Comparison of ENCODE assay signal across 10 cellular contexts in the genomic region with DNA sequence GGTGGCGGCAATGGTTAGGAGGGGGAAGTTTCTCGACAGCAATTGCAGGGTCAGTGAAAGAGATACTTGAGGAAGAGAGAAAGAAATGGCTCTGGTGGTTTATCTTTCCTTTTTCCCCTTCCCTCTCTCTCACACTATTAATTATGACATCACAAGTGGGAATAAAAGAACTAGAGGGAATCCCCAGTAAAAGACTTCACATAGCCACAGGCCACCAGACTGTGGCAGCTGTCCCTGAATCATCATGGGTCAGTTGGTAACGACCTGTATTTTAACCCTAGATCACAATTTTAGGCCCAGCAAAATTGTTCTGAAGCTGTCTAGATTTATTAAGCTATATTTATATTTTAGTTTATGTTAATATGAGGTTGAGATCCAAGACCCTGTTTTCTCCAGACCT. TPM values are rescaled to one million over a fixed set of nuclear protein-coding genes. Genes with fewer than 3 reads are reported as not detected.
DNase-seq lines count a peak whose midpoint lies in the region; TF ChIP-seq lines count a peak whose summit lies in the region.
"Had no signal": no experiment of that assay in that cellular context is flagged by ENCODE, and none has a peak within 500 bp of the region (broad histone marks: within the 10 kb centered on the region; RNA-seq: fewer than 3 reads in every experiment).

No MANE protein-coding gene starts in this region.

- H3K9me3 Mint-ChIP-seq in activated naive CD8-positive, alpha-beta T cell (ENCODE audit: low read depth) = no peaks in the 10 kb centered on the region
- no peaks in the 10 kb centered on the region for H3K9me3 Mint-ChIP-seq in mesothelial cell of epicardium

- H3K4me3 Mint-ChIP-seq in activated naive CD8-positive, alpha-beta T cell = peak overlapping the region; percentile 44
- H3K4me3 Mint-ChIP-seq in mesothelial cell of epicardium = no peak overlapping the region

- intact Hi-C loops in lower leg skin (cut with DNase I; ENCODE audit: low total_unique reads) = no loop called here

- peaks cover 1% of the 10 kb centered on the region for H3K79me1 ChIP-seq in mesenchymal stem cell (replicated peaks; ENCODE audit: low read length, poor library complexity, severe bottlenecking)

- no peak overlapping the region for H2BK120ac ChIP-seq in mesenchymal stem cell (ENCODE audit: low read depth, low read length)

- peak overlapping the region; percentile 21 for H3K4me2 ChIP-seq in mesenchymal stem cell (ENCODE audit: low read length, poor library complexity, severe bottlenecking)

- no peak overlapping the region for H3K23ac ChIP-seq in mesenchymal stem cell (ENCODE audit: low read length in 2 of 2)

- H2BK12ac ChIP-seq in mesenchymal stem cell (ENCODE audit: low read length in 2 of 2) = no peak overlapping the region

- TF ChIP-seq CTCF in suprapubic skin (IDR thresholded peaks at IDR 0.05) (no peak), mesothelial cell of epicardium (IDR thresholded peaks at IDR 0.05; ENCODE audit: unreplicated experiment) (no peak), lower leg skin (IDR thresholded peaks at IDR 0.05) (no peak)

- H3K4ac ChIP-seq in mesenchymal stem cell (ENCODE audit: low read depth in 1 of 2, low read length in 2 of 2) = no peak overlapping the region

- no peak overlapping the region for H2AFZ ChIP-seq in mesenchymal stem cell (ENCODE audit: low read depth, low read length)

- H3K27ac Mint-ChIP-seq in activated naive CD8-positive, alpha-beta T cell = peak overlapping the region; percentile 89
- H3K27ac Mint-ChIP-seq in mesothelial cell of epicardium = no peak overlapping the region

- no peak overlapping the region for H3K18ac ChIP-seq in mesenchymal stem cell (ENCODE audit: low read depth in 1 of 2, low read length in 2 of 2)

- no peak overlapping the region for H4K91ac ChIP-seq in mesenchymal stem cell (ENCODE audit: low read length)

- no peaks in the 10 kb centered on the region for H3K27me3 ChIP-seq in mesenchymal stem cell (ENCODE audit: control insufficient read depth in 1 of 2, insufficient read depth in 1 of 2, low read length in 2 of 2)
- H3K27me3 ChIP-seq in suprapubic skin = no peaks in the 10 kb centered on the region

- peaks cover 81% of the 10 kb centered on the region for H3K4me1 Mint-ChIP-seq in activated naive CD8-positive, alpha-beta T cell (ENCODE audit: low read depth)
- peaks cover 19% of the 10 kb centered on the region for H3K4me1 Mint-ChIP-seq in mesothelial cell of epicardium

- H3K9me3 ChIP-seq in mesenchymal stem cell (ENCODE audit: control insufficient read depth, low read length) (no peaks in the 10 kb centered on the region), suprapubic skin (no peaks in the 10 kb centered on the region)

- TF ChIP-seq EP300 in suprapubic skin (IDR thresholded peaks at IDR 0.05) = no peak

- peaks cover 10% of the 10 kb centered on the region for H3K4me1 ChIP-seq in mesenchymal stem cell (ENCODE audit: control insufficient read depth, insufficient read depth, low read depth, low read length)
- peaks cover 62% of the 10 kb centered on the region for H3K4me1 ChIP-seq in suprapubic skin

- TF ChIP-seq POLR2A in suprapubic skin (IDR thresholded peaks at IDR 0.05) (no peak), lower leg skin (IDR thresholded peaks at IDR 0.05) (no peak)

- DNase-seq in LHCN-M2 (ENCODE audit: low read depth) (peak; percentile 72), mesenchymal stem cell (peak; percentile 54), suprapubic skin (ENCODE audit: low spot score in 2 of 2) (no peak), mesothelial cell of epicardium (ENCODE audit: low spot score in 2 of 2, unreplicated experiment in 2 of 2) (no peak), epidermal melanocyte (ENCODE audit: insufficient read length, low spot score) (no peak), lower leg skin (ENCODE audit: low spot score in 2 of 2) (no peak)
- DNase-seq: left cardiac atrium; NCI-H146; stimulated activated CD4-positive, alpha-beta T cell treated with anti-CD3 and anti-CD28 coated beads, Interleukin-2, amount 100 ng/mL, for 24 hours had no signal

- no peak overlapping the region for H3K4me3 ChIP-seq in mesenchymal stem cell (ENCODE audit: insufficient read depth in 1 of 2, low read depth in 1 of 2, low read length in 2 of 2)
- no peak overlapping the region for H3K4me3 ChIP-seq in suprapubic skin
- no peak overlapping the region for H3K4me3 ChIP-seq in lower leg skin (ENCODE audit: low read depth, poor library complexity, severe bottlenecking)

- no peak overlapping the region for H2BK15ac ChIP-seq in mesenchymal stem cell (ENCODE audit: low read depth, poor library complexity, severe bottlenecking)

- H3K36me3 ChIP-seq in mesenchymal stem cell (ENCODE audit: control insufficient read depth in 1 of 2, insufficient read depth in 2 of 2, low read depth in 1 of 2, low read length in 2 of 2) (peaks cover 0 to 16% of the 10 kb centered on the region in 2 experiments), suprapubic skin (no peaks in the 10 kb centered on the region)

- no peak overlapping the region for H4K8ac ChIP-seq in mesenchymal stem cell (ENCODE audit: low read length)

- H2AK5ac ChIP-seq in mesenchymal stem cell (ENCODE audit: low read length, severe bottlenecking) = peak overlapping the region; percentile 86

- H3K9ac ChIP-seq in mesenchymal stem cell (ENCODE audit: low read length) = peak overlapping the region; percentile 71

- WGBS in mesenchymal stem cell = 100% methylated on average over 2 of the region's 3 CpGs
- 68% methylated on average over 3 of the region's 3 CpGs for WGBS in suprapubic skin
- WGBS in lower leg skin, 2 donors = 59 to 65% methylated on average over 3 of the region's 3 CpGs

- no peak overlapping the region for H3K14ac ChIP-seq in mesenchymal stem cell (ENCODE audit: low read length in 2 of 2)

- H3K36me3 Mint-ChIP-seq in activated naive CD8-positive, alpha-beta T cell = peaks cover 14% of the 10 kb centered on the region
- H3K36me3 Mint-ChIP-seq in mesothelial cell of epicardium = peaks cover 5% of the 10 kb centered on the region

- no peaks in the 10 kb centered on the region for H3K27me3 Mint-ChIP-seq in activated naive CD8-positive, alpha-beta T cell
- H3K27me3 Mint-ChIP-seq in mesothelial cell of epicardium (ENCODE audit: low read depth) = no peaks in the 10 kb centered on the region

- no peak overlapping the region for H2BK5ac ChIP-seq in mesenchymal stem cell (ENCODE audit: low read depth, low read length, poor library complexity, severe bottlenecking)

- H3K27ac ChIP-seq in mesenchymal stem cell (ENCODE audit: low read length, poor library complexity, severe bottlenecking) (peak overlapping the region; percentile 29), suprapubic skin (peak overlapping the region; percentile 47)

RNA-seq across cellular contexts. Expression of gene MBNL1, which starts 40.3 kb away (rescaled TPM):
- total RNA-seq in LHCN-M2 (2014; rRNA removed) (124 and 149 TPM in 2 replicates), suprapubic skin (100 to 1,000 TPM; 258 to 478 (median 320) TPM), mesothelial cell of epicardium (67.8 to 74.8 TPM (median 72.9 TPM) in 3 replicates), lower leg skin (100 to 1,000 TPM; 152 to 286 (median 228) TPM)
- 25.7 TPM for polyA plus RNA-seq in LHCN-M2 (2012)
- polyA plus RNA-seq in mesenchymal stem cell (2013, experiment 1 of 2) = 85.7 TPM
- 85.2 TPM for polyA plus RNA-seq in mesenchymal stem cell (2013, experiment 2 of 2)

Comparison
In these comparisons a context has a peak if more than half of its experiments do, and no peak if none do; other contexts are left out.
1. DNase-seq: peak in LHCN-M2 (single experiment) and mesenchymal stem cell (single experiment); none in suprapubic skin (0 of 2), mesothelial cell of epicardium (0 of 2), epidermal melanocyte (single experiment) and lower leg skin (0 of 2).